ENCODE assay signal across 1 cellular context in the genomic region with DNA sequence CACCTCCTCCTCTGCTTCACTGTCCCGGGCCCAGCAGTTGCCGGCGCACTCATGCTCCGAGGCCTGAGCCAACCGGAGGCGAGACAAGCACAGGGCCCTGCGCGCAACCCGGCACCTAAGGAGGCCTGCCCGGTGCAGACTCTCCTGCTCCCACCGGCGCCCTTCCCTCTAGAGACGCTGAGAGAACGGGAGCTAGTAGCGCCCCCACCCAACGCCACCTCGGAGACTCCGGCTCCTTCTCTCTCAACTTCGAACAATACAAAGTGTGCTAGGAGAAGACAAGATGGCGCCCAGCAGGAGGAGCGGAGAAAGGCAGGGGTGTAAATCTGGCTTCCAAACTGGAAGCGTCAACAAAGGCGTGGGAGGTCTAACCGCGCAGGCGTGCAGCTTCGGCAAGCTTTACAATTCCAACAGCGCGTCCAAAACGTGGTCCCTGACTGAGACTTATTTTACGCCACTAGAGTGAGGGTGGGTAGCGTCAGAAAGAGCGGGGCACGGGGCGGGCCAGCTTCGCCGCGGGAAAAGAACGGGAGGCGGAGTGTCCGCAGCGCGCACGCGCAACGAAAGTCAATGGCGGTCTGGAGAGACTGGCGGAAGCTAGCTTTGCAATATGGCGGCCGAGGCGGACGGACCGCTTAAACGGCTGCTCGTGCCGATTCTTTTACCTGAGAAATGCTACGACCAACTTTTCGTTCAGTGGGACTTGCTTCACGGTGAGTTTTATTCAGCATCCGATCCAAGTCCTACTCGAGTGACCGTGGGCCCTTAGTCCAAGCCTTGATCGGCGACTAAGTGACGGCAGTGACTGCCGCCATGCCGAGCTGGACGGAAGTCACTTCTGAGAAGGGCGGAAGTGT.
TF ChIP-seq lines count a peak whose summit lies in the region.

A gene (plus strand): TSS at position 600 of the 857 bp plus-strand sequence. CDS start 11 bp downstream, at position 611.

TF ChIP-seq in HepG2, 621 proteins besides CTCF, POLR2A, EP300 and RAD21 (continued from another document and continues in another):
- TF ChIP-seq, protein P1, sequence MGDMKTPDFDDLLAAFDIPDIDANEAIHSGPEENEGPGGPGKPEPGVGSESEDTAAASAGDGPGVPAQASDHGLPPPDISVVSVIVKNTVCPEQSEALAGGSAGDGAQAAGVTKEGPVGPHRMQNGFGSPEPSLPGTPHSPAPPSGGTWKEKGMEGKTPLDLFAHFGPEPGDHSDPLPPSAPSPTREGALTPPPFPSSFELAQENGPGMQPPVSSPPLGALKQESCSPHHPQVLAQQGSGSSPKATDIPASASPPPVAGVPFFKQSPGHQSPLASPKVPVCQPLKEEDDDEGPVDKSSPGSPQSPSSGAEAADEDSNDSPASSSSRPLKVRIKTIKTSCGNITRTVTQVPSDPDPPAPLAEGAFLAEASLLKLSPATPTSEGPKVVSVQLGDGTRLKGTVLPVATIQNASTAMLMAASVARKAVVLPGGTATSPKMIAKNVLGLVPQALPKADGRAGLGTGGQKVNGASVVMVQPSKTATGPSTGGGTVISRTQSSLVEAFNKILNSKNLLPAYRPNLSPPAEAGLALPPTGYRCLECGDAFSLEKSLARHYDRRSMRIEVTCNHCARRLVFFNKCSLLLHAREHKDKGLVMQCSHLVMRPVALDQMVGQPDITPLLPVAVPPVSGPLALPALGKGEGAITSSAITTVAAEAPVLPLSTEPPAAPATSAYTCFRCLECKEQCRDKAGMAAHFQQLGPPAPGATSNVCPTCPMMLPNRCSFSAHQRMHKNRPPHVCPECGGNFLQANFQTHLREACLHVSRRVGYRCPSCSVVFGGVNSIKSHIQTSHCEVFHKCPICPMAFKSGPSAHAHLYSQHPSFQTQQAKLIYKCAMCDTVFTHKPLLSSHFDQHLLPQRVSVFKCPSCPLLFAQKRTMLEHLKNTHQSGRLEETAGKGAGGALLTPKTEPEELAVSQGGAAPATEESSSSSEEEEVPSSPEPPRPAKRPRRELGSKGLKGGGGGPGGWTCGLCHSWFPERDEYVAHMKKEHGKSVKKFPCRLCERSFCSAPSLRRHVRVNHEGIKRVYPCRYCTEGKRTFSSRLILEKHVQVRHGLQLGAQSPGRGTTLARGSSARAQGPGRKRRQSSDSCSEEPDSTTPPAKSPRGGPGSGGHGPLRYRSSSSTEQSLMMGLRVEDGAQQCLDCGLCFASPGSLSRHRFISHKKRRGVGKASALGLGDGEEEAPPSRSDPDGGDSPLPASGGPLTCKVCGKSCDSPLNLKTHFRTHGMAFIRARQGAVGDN (CRISPR knock-in tag; IDR thresholded peaks at IDR 0.05), result peak; percentile 98
- TF ChIP-seq, protein P2, sequence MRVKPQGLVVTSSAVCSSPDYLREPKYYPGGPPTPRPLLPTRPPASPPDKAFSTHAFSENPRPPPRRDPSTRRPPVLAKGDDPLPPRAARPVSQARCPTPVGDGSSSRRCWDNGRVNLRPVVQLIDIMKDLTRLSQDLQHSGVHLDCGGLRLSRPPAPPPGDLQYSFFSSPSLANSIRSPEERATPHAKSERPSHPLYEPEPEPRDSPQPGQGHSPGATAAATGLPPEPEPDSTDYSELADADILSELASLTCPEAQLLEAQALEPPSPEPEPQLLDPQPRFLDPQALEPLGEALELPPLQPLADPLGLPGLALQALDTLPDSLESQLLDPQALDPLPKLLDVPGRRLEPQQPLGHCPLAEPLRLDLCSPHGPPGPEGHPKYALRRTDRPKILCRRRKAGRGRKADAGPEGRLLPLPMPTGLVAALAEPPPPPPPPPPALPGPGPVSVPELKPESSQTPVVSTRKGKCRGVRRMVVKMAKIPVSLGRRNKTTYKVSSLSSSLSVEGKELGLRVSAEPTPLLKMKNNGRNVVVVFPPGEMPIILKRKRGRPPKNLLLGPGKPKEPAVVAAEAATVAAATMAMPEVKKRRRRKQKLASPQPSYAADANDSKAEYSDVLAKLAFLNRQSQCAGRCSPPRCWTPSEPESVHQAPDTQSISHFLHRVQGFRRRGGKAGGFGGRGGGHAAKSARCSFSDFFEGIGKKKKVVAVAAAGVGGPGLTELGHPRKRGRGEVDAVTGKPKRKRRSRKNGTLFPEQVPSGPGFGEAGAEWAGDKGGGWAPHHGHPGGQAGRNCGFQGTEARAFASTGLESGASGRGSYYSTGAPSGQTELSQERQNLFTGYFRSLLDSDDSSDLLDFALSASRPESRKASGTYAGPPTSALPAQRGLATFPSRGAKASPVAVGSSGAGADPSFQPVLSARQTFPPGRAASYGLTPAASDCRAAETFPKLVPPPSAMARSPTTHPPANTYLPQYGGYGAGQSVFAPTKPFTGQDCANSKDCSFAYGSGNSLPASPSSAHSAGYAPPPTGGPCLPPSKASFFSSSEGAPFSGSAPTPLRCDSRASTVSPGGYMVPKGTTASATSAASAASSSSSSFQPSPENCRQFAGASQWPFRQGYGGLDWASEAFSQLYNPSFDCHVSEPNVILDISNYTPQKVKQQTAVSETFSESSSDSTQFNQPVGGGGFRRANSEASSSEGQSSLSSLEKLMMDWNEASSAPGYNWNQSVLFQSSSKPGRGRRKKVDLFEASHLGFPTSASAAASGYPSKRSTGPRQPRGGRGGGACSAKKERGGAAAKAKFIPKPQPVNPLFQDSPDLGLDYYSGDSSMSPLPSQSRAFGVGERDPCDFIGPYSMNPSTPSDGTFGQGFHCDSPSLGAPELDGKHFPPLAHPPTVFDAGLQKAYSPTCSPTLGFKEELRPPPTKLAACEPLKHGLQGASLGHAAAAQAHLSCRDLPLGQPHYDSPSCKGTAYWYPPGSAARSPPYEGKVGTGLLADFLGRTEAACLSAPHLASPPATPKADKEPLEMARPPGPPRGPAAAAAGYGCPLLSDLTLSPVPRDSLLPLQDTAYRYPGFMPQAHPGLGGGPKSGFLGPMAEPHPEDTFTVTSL (CRISPR knock-in tag; IDR thresholded peaks at IDR 0.05; ENCODE audit: borderline replicate concordance), result 0 out of 2 replicates have a peak, but pooled peaks have one; percentile 23
- TF ChIP-seq, protein P3, sequence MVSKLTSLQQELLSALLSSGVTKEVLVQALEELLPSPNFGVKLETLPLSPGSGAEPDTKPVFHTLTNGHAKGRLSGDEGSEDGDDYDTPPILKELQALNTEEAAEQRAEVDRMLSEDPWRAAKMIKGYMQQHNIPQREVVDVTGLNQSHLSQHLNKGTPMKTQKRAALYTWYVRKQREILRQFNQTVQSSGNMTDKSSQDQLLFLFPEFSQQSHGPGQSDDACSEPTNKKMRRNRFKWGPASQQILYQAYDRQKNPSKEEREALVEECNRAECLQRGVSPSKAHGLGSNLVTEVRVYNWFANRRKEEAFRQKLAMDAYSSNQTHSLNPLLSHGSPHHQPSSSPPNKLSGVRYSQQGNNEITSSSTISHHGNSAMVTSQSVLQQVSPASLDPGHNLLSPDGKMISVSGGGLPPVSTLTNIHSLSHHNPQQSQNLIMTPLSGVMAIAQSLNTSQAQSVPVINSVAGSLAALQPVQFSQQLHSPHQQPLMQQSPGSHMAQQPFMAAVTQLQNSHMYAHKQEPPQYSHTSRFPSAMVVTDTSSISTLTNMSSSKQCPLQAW (CRISPR knock-in tag; IDR thresholded peaks at IDR 0.05), result peak; percentile 80
- TF ChIP-seq ZNF703 (CRISPR knock-in tag; IDR thresholded peaks at IDR 0.05; ENCODE audit: borderline replicate concordance) (no peak), FOXK1 (CRISPR knock-in tag; IDR thresholded peaks at IDR 0.05; ENCODE audit: borderline replicate concordance, low read depth) (peak; percentile 68; the same call in 1 of the 2 replicates), CEBPB (IDR thresholded peaks at IDR 0.05; ENCODE audit: borderline replicate concordance, low read depth, low read length) (no peak), ZNF788 (CRISPR knock-in tag; IDR thresholded peaks at IDR 0.05; ENCODE audit: borderline replicate concordance) (peak; percentile 45; the same call in 1 of the 2 replicates), SNAPC2 (CRISPR knock-in tag; IDR thresholded peaks at IDR 0.05) (0 out of 2 replicates have a peak, but pooled peaks have one; percentile 64), ZNF256 (CRISPR knock-in tag; conservative IDR thresholded peaks at IDR 0.05) (peak; percentile 79), ATAD3A (CRISPR knock-in tag; IDR thresholded peaks at IDR 0.05) (no peak), SP5 (CRISPR knock-in tag; IDR thresholded peaks at IDR 0.05; ENCODE audit: borderline replicate concordance, low read depth) (peak; percentile 30; the same call in 1 of the 2 replicates), RXRB (CRISPR knock-in tag; IDR thresholded peaks at IDR 0.05; ENCODE audit: borderline replicate concordance) (0 out of 2 replicates have a peak, but pooled peaks have one; percentile 19), CENPT (CRISPR knock-in tag; IDR thresholded peaks at IDR 0.05; ENCODE audit: low read depth) (peak; percentile 18; the same call in 1 of the 2 replicates), ZNF205 (CRISPR knock-in tag; IDR thresholded peaks at IDR 0.05) (peak; percentile 63; the same call in 1 of the 2 replicates), HDAC2 (CRISPR knock-in tag; IDR thresholded peaks at IDR 0.05) (peak; percentile 4; the same call in 1 of the 2 replicates), THYN1 (CRISPR knock-in tag; IDR thresholded peaks at IDR 0.05; ENCODE audit: borderline replicate concordance, low read depth) (no peak), ZKSCAN8 (CRISPR knock-in tag; IDR thresholded peaks at IDR 0.05; ENCODE audit: borderline replicate concordance) (peak; percentile 28), TARDBP (CRISPR knock-in tag; IDR thresholded peaks at IDR 0.05) (peak; percentile 70), RNF2 (conservative IDR thresholded peaks at IDR 0.05; ENCODE audit: low read depth) (peak; percentile 76; the same call in 1 of the 2 replicates), YEATS4 (CRISPR knock-in tag; IDR thresholded peaks at IDR 0.05; ENCODE audit: borderline replicate concordance) (peak; percentile 95), ZFY (CRISPR knock-in tag; IDR thresholded peaks at IDR 0.05) (peak; percentile 66), CREB1 (IDR thresholded peaks at IDR 0.05) (no peak; the same call in 1 of the 2 replicates), CREB1 (CRISPR knock-in tag; IDR thresholded peaks at IDR 0.05) (peak; percentile 75), ZNF746 (CRISPR knock-in tag; IDR thresholded peaks at IDR 0.05) (peak; percentile 67; the same call in 1 of the 2 replicates), NFKBIZ (CRISPR knock-in tag; IDR thresholded peaks at IDR 0.05) (0 out of 2 replicates have a peak, but pooled peaks have one; percentile 40), ZNF567 (CRISPR knock-in tag; IDR thresholded peaks at IDR 0.05; ENCODE audit: borderline replicate concordance) (no peak), SOX13 (IDR thresholded peaks at IDR 0.05) (no peak), SOX13 (CRISPR knock-in tag; conservative IDR thresholded peaks at IDR 0.05 in 1 of 2, IDR thresholded peaks at IDR 0.05 in 1 of 2) (0 out of 4 replicates have a peak, but pooled peaks of 1 of the 2 experiments have one; percentile 37), ESRRA (CRISPR knock-in tag; IDR thresholded peaks at IDR 0.05; ENCODE audit: low read depth) (peak; percentile 23; the same call in 1 of the 2 replicates), KAT7 (CRISPR knock-in tag; IDR thresholded peaks at IDR 0.05; ENCODE audit: borderline replicate concordance) (peak; percentile 53; the same call in 1 of the 2 replicates), ZBTB38 (CRISPR knock-in tag; IDR thresholded peaks at IDR 0.05) (peak; percentile 100)
- TF ChIP-seq, protein P4, sequence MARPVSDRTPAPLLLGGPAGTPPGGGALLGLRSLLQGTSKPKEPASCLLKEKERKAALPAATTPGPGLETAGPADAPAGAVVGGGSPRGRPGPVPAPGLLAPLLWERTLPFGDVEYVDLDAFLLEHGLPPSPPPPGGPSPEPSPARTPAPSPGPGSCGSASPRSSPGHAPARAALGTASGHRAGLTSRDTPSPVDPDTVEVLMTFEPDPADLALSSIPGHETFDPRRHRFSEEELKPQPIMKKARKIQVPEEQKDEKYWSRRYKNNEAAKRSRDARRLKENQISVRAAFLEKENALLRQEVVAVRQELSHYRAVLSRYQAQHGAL (CRISPR knock-in tag; IDR thresholded peaks at IDR 0.05; ENCODE audit: not compliant biosample characterization), result peak; percentile 83
- TF ChIP-seq, protein P5, sequence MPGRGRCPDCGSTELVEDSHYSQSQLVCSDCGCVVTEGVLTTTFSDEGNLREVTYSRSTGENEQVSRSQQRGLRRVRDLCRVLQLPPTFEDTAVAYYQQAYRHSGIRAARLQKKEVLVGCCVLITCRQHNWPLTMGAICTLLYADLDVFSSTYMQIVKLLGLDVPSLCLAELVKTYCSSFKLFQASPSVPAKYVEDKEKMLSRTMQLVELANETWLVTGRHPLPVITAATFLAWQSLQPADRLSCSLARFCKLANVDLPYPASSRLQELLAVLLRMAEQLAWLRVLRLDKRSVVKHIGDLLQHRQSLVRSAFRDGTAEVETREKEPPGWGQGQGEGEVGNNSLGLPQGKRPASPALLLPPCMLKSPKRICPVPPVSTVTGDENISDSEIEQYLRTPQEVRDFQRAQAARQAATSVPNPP (CRISPR knock-in tag; IDR thresholded peaks at IDR 0.05), result peak; percentile 87; the same call in 1 of the 2 replicates
- TF ChIP-seq, protein P6, sequence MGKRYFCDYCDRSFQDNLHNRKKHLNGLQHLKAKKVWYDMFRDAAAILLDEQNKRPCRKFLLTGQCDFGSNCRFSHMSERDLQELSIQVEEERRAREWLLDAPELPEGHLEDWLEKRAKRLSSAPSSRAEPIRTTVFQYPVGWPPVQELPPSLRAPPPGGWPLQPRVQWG (CRISPR knock-in tag; IDR thresholded peaks at IDR 0.05; ENCODE audit: borderline replicate concordance, low read depth), result no peak
- TF ChIP-seq, protein P7, sequence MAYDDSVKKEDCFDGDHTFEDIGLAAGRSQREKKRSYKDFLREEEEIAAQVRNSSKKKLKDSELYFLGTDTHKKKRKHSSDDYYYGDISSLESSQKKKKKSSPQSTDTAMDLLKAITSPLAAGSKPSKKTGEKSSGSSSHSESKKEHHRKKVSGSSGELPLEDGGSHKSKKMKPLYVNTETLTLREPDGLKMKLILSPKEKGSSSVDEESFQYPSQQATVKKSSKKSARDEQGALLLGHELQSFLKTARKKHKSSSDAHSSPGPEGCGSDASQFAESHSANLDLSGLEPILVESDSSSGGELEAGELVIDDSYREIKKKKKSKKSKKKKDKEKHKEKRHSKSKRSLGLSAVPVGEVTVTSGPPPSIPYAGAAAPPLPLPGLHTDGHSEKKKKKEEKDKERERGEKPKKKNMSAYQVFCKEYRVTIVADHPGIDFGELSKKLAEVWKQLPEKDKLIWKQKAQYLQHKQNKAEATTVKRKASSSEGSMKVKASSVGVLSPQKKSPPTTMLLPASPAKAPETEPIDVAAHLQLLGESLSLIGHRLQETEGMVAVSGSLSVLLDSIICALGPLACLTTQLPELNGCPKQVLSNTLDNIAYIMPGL (CRISPR knock-in tag; IDR thresholded peaks at IDR 0.05; ENCODE audit: borderline replicate concordance in 1 of 2, low read depth in 1 of 2), result peak; percentile 62 to 67; a peak in 2 of 4 replicates
- TF ChIP-seq, protein P8, sequence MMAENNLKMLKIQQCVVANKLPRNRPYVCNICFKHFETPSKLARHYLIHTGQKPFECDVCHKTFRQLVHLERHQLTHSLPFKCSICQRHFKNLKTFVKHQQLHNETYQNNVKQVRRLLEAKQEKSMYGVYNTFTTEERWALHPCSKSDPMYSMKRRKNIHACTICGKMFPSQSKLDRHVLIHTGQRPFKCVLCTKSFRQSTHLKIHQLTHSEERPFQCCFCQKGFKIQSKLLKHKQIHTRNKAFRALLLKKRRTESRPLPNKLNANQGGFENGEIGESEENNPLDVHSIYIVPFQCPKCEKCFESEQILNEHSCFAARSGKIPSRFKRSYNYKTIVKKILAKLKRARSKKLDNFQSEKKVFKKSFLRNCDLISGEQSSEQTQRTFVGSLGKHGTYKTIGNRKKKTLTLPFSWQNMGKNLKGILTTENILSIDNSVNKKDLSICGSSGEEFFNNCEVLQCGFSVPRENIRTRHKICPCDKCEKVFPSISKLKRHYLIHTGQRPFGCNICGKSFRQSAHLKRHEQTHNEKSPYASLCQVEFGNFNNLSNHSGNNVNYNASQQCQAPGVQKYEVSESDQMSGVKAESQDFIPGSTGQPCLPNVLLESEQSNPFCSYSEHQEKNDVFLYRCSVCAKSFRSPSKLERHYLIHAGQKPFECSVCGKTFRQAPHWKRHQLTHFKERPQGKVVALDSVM (CRISPR knock-in tag; IDR thresholded peaks at IDR 0.05), result 0 out of 2 replicates have a peak, but pooled peaks have one; percentile 7
